ENCODE assay signal across 8 cellular contexts in the genomic region with DNA sequence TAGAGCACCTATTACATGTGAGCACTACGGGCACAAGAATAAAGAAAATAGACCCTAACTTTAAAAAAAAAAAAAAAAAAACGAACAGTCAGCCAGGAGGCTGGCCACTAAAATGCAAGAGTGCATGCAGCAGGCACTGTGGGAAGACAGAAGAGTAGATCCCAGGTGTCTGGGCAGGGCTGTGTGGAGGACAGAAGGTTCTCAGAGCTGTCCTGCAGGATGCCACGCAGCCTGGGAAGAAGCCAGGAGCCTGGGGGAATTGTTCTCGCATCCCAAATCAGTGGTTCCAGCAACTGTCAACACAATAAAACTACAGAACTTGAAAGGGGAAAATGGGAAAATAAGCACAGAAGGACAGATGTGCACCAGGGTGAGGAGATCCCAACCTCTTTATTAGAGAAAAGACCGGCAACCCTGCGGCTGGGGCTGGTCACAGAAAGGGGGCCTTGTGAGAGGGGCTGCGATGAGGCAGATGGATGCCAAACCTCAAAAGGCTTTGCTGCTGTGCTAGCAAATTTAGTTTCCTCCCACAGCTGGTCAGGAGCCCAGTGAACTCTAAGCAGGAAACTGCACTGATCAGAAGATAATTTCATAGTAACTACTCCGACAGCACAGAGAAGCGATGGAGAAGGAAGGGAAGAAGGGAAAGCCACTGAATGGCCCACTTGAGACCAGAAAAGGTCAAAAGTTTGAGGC. TPM values are rescaled to one million over a fixed set of nuclear protein-coding genes. Genes with fewer than 3 reads are reported as not detected.
DNase-seq lines count a peak whose midpoint lies in the region; ATAC-seq, FAIRE-seq and TF ChIP-seq lines count a peak whose summit lies in the region.

No MANE protein-coding gene starts in this region.

- intact Hi-C loops in right lobe of liver (cut with DNase I) = no loop called here
- intact Hi-C loops in HepG2 (cut with micrococcal nuclease; ENCODE audit: unreplicated experiment) = no loop called here
- intact Hi-C loops in activated T-helper 2 cell treated with anti-CD3 and anti-CD28 coated beads, Interferon-gamma antibody, Interleukin-2, Interleukin-4, amounts not matched to agents 10 μg/mL and 5 μg/mL and 100 μg/mL, durations not matched to agents 14 hours and 24 hours and 36 hours (cut with micrococcal nuclease) = no loop called here
- intact Hi-C loops in kidney (cut with DNase I) = no loop called here

- BruUV-seq in HepG2 (replicated peaks; lab: Mats Ljungman, UMichigan) = no TSS peak

- no peaks in the 10 kb centered on the region for H3K27me3 ChIP-seq in right lobe of liver
- no peaks in the 10 kb centered on the region; a peak in 1 of 5 replicates for H3K27me3 ChIP-seq in HepG2 (ENCODE audit: control insufficient read depth in 1 of 2, insufficient read depth in 2 of 2, low read length in 2 of 2)

- POLR2A ChIA-PET in HepG2 (lab: Yijun Ruan, JAX) = no interaction called here

- no peak overlapping the region for H3K27ac Mint-ChIP-seq in activated T-helper 2 cell treated with anti-CD3 and anti-CD28 coated beads, Interferon-gamma antibody, Interleukin-2, Interleukin-4, amounts not matched to agents 10 μg/mL and 5 μg/mL and 100 μg/mL, durations not matched to agents 14 hours and 24 hours and 36 hours

- H3K9me3 ChIP-seq in right lobe of liver (no peaks in the 10 kb centered on the region), HepG2 (ENCODE audit: low read length) (no peaks in the 10 kb centered on the region), kidney (ENCODE audit: control insufficient read depth in 1 of 2, low read length in 2 of 2) (no peaks in the 10 kb centered on the region)

- FAIRE-seq in HepG2 (lab: Jason Lieb, UNC) (no peak), kidney (lab: Jason Lieb, UNC) (no peak)

- no peaks in the 10 kb centered on the region for H3K9me3 Mint-ChIP-seq in activated T-helper 2 cell treated with anti-CD3 and anti-CD28 coated beads, Interferon-gamma antibody, Interleukin-2, Interleukin-4, amounts not matched to agents 10 μg/mL and 5 μg/mL and 100 μg/mL, durations not matched to agents 14 hours and 24 hours and 36 hours

- no peaks in the 10 kb centered on the region for H4K20me1 ChIP-seq in HepG2 (ENCODE audit: insufficient read depth, low read length)

- peaks cover 63% of the 10 kb centered on the region for H3K4me1 Mint-ChIP-seq in activated T-helper 2 cell treated with anti-CD3 and anti-CD28 coated beads, Interferon-gamma antibody, Interleukin-2, Interleukin-4, amounts not matched to agents 10 μg/mL and 5 μg/mL and 100 μg/mL, durations not matched to agents 14 hours and 24 hours and 36 hours (ENCODE audit: low read depth)

- no peak for TF ChIP-seq RAD21 in HepG2 (CRISPR knock-in tag; IDR thresholded peaks at IDR 0.05)

- H3K4me1 ChIP-seq in right lobe of liver (peaks cover 0 to 41% (median 10%) of the 10 kb centered on the region in 4 donors), HepG2 (ENCODE audit: insufficient read depth, low read length) (no peaks in the 10 kb centered on the region), kidney (ENCODE audit: control insufficient read depth in 1 of 2, insufficient read depth in 1 of 2, low read depth in 1 of 2, low read length in 2 of 2) (peaks cover 25 to 26% of the 10 kb centered on the region in 2 donors)

- TF ChIP-seq EP300 in HepG2 (IDR thresholded peaks at IDR 0.05; ENCODE audit: low read depth in 2 of 2, low read length in 2 of 2) (no peak), HepG2 (CRISPR knock-in tag; IDR thresholded peaks at IDR 0.05; ENCODE audit: borderline replicate concordance) (no peak)

- no peak overlapping the region for H3K9ac ChIP-seq in HepG2 (ENCODE audit: insufficient read depth, low read depth, low read length)
- H3K9ac ChIP-seq in kidney (ENCODE audit: low read length in 2 of 2) = peak overlapping the region in 1 of 2 donors; percentile 55

- H3K27ac ChIP-seq in right lobe of liver (peak overlapping the region in 1 of 3 donors; percentile 64), HepG2 (ENCODE audit: extremely low read length, insufficient read depth, low read length) (no peak overlapping the region), kidney (ENCODE audit: low read depth in 2 of 2, low read length in 2 of 2) (peak overlapping the region; percentile 25 to 68)

- H3K4me3 Mint-ChIP-seq in activated T-helper 2 cell treated with anti-CD3 and anti-CD28 coated beads, Interferon-gamma antibody, Interleukin-2, Interleukin-4, amounts not matched to agents 10 μg/mL and 5 μg/mL and 100 μg/mL, durations not matched to agents 14 hours and 24 hours and 36 hours (ENCODE audit: low read depth) = peak overlapping the region; percentile 67

- H3K4me3 ChIP-seq in right lobe of liver = peak overlapping the region in 1 of 3 donors; percentile 3
- H3K4me3 ChIP-seq in HepG2 (replicated peaks in 1 of 3; ENCODE audit: insufficient read depth in 1 of 3, low read depth in 2 of 3, low read length in 3 of 3) = no peak overlapping the region
- peak overlapping the region in 1 of 2 donors; percentile 11 for H3K4me3 ChIP-seq in kidney (ENCODE audit: low read length in 2 of 2)

- H3K27me3 Mint-ChIP-seq in activated T-helper 2 cell treated with anti-CD3 and anti-CD28 coated beads, Interferon-gamma antibody, Interleukin-2, Interleukin-4, amounts not matched to agents 10 μg/mL and 5 μg/mL and 100 μg/mL, durations not matched to agents 14 hours and 24 hours and 36 hours (ENCODE audit: low read depth) = peaks cover 4% of the 10 kb centered on the region

- H3K36me3 Mint-ChIP-seq in activated T-helper 2 cell treated with anti-CD3 and anti-CD28 coated beads, Interferon-gamma antibody, Interleukin-2, Interleukin-4, amounts not matched to agents 10 μg/mL and 5 μg/mL and 100 μg/mL, durations not matched to agents 14 hours and 24 hours and 36 hours (ENCODE audit: low read depth) = peaks cover 6% of the 10 kb centered on the region

- H2AFZ ChIP-seq in HepG2 (ENCODE audit: low read length) = no peak overlapping the region

- no peak overlapping the region for H3K4me2 ChIP-seq in HepG2 (ENCODE audit: low read depth, low read length)

- CTCF ChIA-PET in HepG2 (lab: Yijun Ruan, JAX; ENCODE audit: low intra/inter-chr PET ratio, low total read pairs) = no interaction called here

- WGBS in right lobe of liver (ENCODE audit: insufficient coverage, low coverage, low lambda C conversion rate, missing lambda C conversion rate) = 28% methylated on average over 9 of the region's 9 CpGs
- WGBS in HepG2 (ENCODE audit: low lambda C conversion rate) = 20% methylated on average over 9 of the region's 9 CpGs

- in situ Hi-C loops in HepG2 (cut with HindIII; ENCODE audit: extremely low pct_ligation_motif_present, low pct_unique_long_range_greater_than_20kb) (no loop called here), GM13976 (cut with MboI; ENCODE audit: low sequenced_read_pairs, unreplicated experiment) (no loop called here)

- TF ChIP-seq CTCF in right lobe of liver (IDR thresholded peaks at IDR 0.05) (no peak), HepG2 (CRISPR knock-in tag; IDR thresholded peaks at IDR 0.05) (no peak), kidney (IDR thresholded peaks at IDR 0.05; ENCODE audit: borderline replicate concordance, extremely low read depth, insufficient read depth) (no peak), GM13976 (IDR thresholded peaks at IDR 0.05; ENCODE audit: borderline replicate concordance, control extremely low read depth, extremely low read depth, insufficient read depth, missing control alignments) (no peak)

- no peak for DNase-seq in right lobe of liver
- no peak for DNase-seq in HepG2 (ENCODE audit: low spot score)
- peak; percentile 16 for DNase-seq in activated T-helper 2 cell treated with anti-CD3 and anti-CD28 coated beads, Interferon-gamma antibody, Interleukin-2, Interleukin-4, amounts not matched to agents 10 μg/mL and 5 μg/mL and 100 μg/mL, durations not matched to agents 14 hours and 24 hours and 36 hours (ENCODE audit: low spot score)
- DNase-seq in kidney = no peak
- peak; percentile 61 for DNase-seq in ureter (ENCODE audit: low spot score)
- no peak for DNase-seq in GM13976 (ENCODE audit: low spot score)
- no peak for DNase-seq in HuH-7 (ENCODE audit: low spot score)
- no peak for DNase-seq in NCI-H510A (lab: John Stamatoyannopoulos, UW)

- no peaks in the 10 kb centered on the region for H3K36me3 ChIP-seq in right lobe of liver
- H3K36me3 ChIP-seq in HepG2 (replicated peaks in 1 of 2; ENCODE audit: control insufficient read depth in 1 of 2, insufficient read depth in 2 of 2, low read length in 2 of 2) = no peaks in the 10 kb centered on the region
- H3K36me3 ChIP-seq in kidney (ENCODE audit: control insufficient read depth in 1 of 2, insufficient read depth in 2 of 2, low read length in 2 of 2) = no peaks in the 10 kb centered on the region

- no peaks in the 10 kb centered on the region for H3K79me2 ChIP-seq in HepG2 (ENCODE audit: insufficient read depth, low read length)

- ATAC-seq in right lobe of liver (peak; percentile 69 to 81 (median 76)), HepG2 (no peak)

- TF ChIP-seq POLR2A in right lobe of liver (IDR thresholded peaks at IDR 0.05) (no peak), HepG2 (IDR thresholded peaks at IDR 0.05; ENCODE audit: insufficient read depth in 1 of 2, low read depth in 2 of 2, low read length in 2 of 2) (no peak)

RNA-seq across cellular contexts. Expression of gene MAP3K5, which starts 30.9 kb away (rescaled TPM):
- 10 to 100 TPM in 1 of 6 experiments, 1 to 10 TPM in 5; 5.0 to 10.4 (median 6.9) TPM for total RNA-seq in right lobe of liver
- not detected in 2 replicates for total RNA-seq in HepG2 (2016; rRNA removed; fragmentation: Illumina TruSeq; extraction: Trizol)
- total RNA-seq in HepG2 (2016; cell fraction: cytosol; rRNA removed; fragmentation: Illumina TruSeq; extraction: Trizol; ENCODE audit: low read depth) = under 0.01 TPM in 1 of 2 replicates, not detected in the other
- not detected in 2 replicates for total RNA-seq in HepG2 (2016; cell fraction: insoluble cytoplasmic fraction; rRNA removed; fragmentation: Illumina TruSeq; extraction: Trizol)
- total RNA-seq in HepG2 (2016; cell fraction: membrane; rRNA removed; fragmentation: Illumina TruSeq; extraction: Trizol) = not detected in 2 replicates
- not detected in 2 replicates for total RNA-seq in HepG2 (2016; cell fraction: nucleus; rRNA removed; fragmentation: Illumina TruSeq; extraction: Trizol)
- polyA plus RNA-seq in HepG2 (2011; rRNA removed) = not detected in 2 replicates
- not detected in 2 replicates for polyA plus RNA-seq in HepG2 (2011; cell fraction: cytosol; rRNA removed)
- not detected in 2 replicates for polyA plus RNA-seq in HepG2 (2011; cell fraction: nucleus; rRNA removed)
- not detected in 2 replicates for polyA plus RNA-seq in HepG2 (2012)
- not detected in 2 replicates for polyA plus RNA-seq in HepG2 (2016; cell fraction: cytosol; fragmentation: Illumina TruSeq; extraction: Trizol; ENCODE audit: low read depth)
- polyA plus RNA-seq in HepG2 (2016; cell fraction: insoluble cytoplasmic fraction; fragmentation: Illumina TruSeq; extraction: Trizol; ENCODE audit: low read depth) = not detected in 2 replicates
- not detected in 2 replicates for polyA plus RNA-seq in HepG2 (2016; cell fraction: membrane; fragmentation: Illumina TruSeq; extraction: Trizol; ENCODE audit: low read depth)
- polyA plus RNA-seq in HepG2 (2016; cell fraction: nucleus; fragmentation: Illumina TruSeq; extraction: Trizol; ENCODE audit: insufficient read depth, low read depth) = not detected in 2 replicates
- polyA minus RNA-seq in HepG2 (2011; rRNA and poly(A)+ RNA removed; ENCODE audit: low replicate concordance) = 8.5 TPM in 1 of 2 replicates, not detected in the other
- polyA minus RNA-seq in HepG2 (2011; cell fraction: cytosol; rRNA and poly(A)+ RNA removed) = 0.20 TPM in 1 of 2 replicates, not detected in the other
- polyA minus RNA-seq in HepG2 (2011; cell fraction: nucleus; rRNA and poly(A)+ RNA removed) = not detected in 2 replicates
- 6.1 and 6.5 TPM in 2 replicates for total RNA-seq in activated T-helper 2 cell treated with anti-CD3 and anti-CD28 coated beads, Interferon-gamma antibody, Interleukin-2, Interleukin-4, amounts not matched to agents 10 μg/mL and 5 μg/mL and 100 μg/mL, durations not matched to agents 14 hours and 24 hours and 36 hours
- total RNA-seq in kidney = 32.9 TPM
- 5.9 TPM for polyA plus RNA-seq in kidney (ENCODE audit: insufficient read depth, low read depth, low replicate concordance)
- total RNA-seq in ureter = 54.6 TPM

Comparison
In these comparisons a context has a peak if more than half of its experiments do, and no peak if none do; other contexts are left out.
1. DNase-seq: peak in activated T-helper 2 cell treated with anti-CD3 and anti-CD28 coated beads, Interferon-gamma antibody, Interleukin-2, Interleukin-4, amounts not matched to agents 10 μg/mL and 5 μg/mL and 100 μg/mL, durations not matched to agents 14 hours and 24 hours and 36 hours (single experiment) and ureter (single experiment); none in right lobe of liver (0 of 3), HepG2 (single experiment), kidney (single experiment), GM13976 (single experiment), HuH-7 (single experiment) and NCI-H510A (single experiment).